In genomic region chr14:69047255-69047654, GRCh38 we compare ENCODE assay signal across 17 cellular contexts.
A peak's percentile ranks its signal among the peaks of the same experiment; 100 is the strongest.
DNase-seq lines count a peak whose midpoint lies in the region; ATAC-seq and TF ChIP-seq lines count a peak whose summit lies in the region.
"Had no signal": no experiment of that assay in that cellular context is flagged by ENCODE, and none has a peak within 500 bp of the region (broad histone marks: within the 10 kb centered on the region; RNA-seq: fewer than 3 reads in every experiment).

No MANE protein-coding gene starts in this region.

- in situ Hi-C loops in gastrocnemius medialis (cut with MboI; ENCODE audit: low sequenced_read_pairs in 4 of 4) = no loop called here

- H3K27me3 ChIP-seq in cardiac muscle cell (no peaks in the 10 kb centered on the region), gastrocnemius medialis (no peaks in the 10 kb centered on the region), vagina (no peaks in the 10 kb centered on the region)
- H3K27me3 ChIP-seq: BLaER1 had no signal

- peak overlapping the region; percentile 32 for H3K27ac ChIP-seq in cardiac muscle cell
- H3K27ac ChIP-seq in gastrocnemius medialis = peak overlapping the region; percentile 21 to 78 (median 62)
- peak overlapping the region; percentile 90 for H3K27ac ChIP-seq in vagina
- H3K27ac ChIP-seq: BLaER1 had no signal

- H3K4me3 ChIP-seq in cardiac muscle cell = no peak overlapping the region
- H3K4me3 ChIP-seq in gastrocnemius medialis = no peak overlapping the region
- H3K4me3 ChIP-seq in vagina = no peak overlapping the region
- H3K4me3 ChIP-seq: BLaER1, GM23338 had no signal

- H3K9me3 ChIP-seq in cardiac muscle cell (ENCODE audit: low read depth) = no peaks in the 10 kb centered on the region
- no peaks in the 10 kb centered on the region for H3K9me3 ChIP-seq in gastrocnemius medialis
- no peaks in the 10 kb centered on the region for H3K9me3 ChIP-seq in vagina
- H3K9me3 ChIP-seq: BLaER1 had no signal

- TF ChIP-seq CTCF in cardiac muscle cell (IDR thresholded peaks at IDR 0.05; ENCODE audit: low read depth, low read length) (no peak), gastrocnemius medialis (IDR thresholded peaks at IDR 0.05 in 4 of 5, conservative IDR thresholded peaks at IDR 0.05 in 1 of 5) (no peak), vagina (IDR thresholded peaks at IDR 0.05) (no peak)

- intact Hi-C loops in Right ventricle myocardium inferior (cut with DNase I) (loop anchor here (5.0 kb wide), 1 partner anchor 70 kb away; the partner anchor contains the start of gene ACTN1), gastrocnemius medialis (cut with DNase I; ENCODE audit: low total_unique reads) (no loop called here), vagina (cut with DNase I) (loop anchor here (5.0 kb wide), 1 partner anchor 70 kb away; the partner anchor contains the start of gene ACTN1)

- H3K36me3 ChIP-seq in cardiac muscle cell = no peaks in the 10 kb centered on the region
- no peaks in the 10 kb centered on the region for H3K36me3 ChIP-seq in gastrocnemius medialis
- H3K36me3 ChIP-seq in vagina = no peaks in the 10 kb centered on the region

- TF ChIP-seq POLR2A in gastrocnemius medialis (IDR thresholded peaks at IDR 0.05) (no peak), vagina (IDR thresholded peaks at IDR 0.05) (no peak)

- peaks cover 30% of the 10 kb centered on the region for H3K4me1 ChIP-seq in cardiac muscle cell (ENCODE audit: low read depth)
- peaks cover 59 to 74% of the 10 kb centered on the region in 2 donors for H3K4me1 ChIP-seq in gastrocnemius medialis
- peaks cover 92% of the 10 kb centered on the region for H3K4me1 ChIP-seq in vagina
- H3K4me1 ChIP-seq: BLaER1 had no signal

- DNase-seq in cardiac muscle cell (ENCODE audit: low read depth in 1 of 2, low spot score in 1 of 2) (no peak), Right ventricle myocardium inferior (ENCODE audit: missing footprints) (no peak), iPS-NIHi7 (ENCODE audit: extremely low spot score) (peak; percentile 2), gastrocnemius medialis (no peak), vagina (ENCODE audit: extremely low spot score in 2 of 2) (no peak), NCI-H774 (lab: John Stamatoyannopoulos, UW) (no peak), COR-L47 (lab: John Stamatoyannopoulos, UW) (no peak)
- DNase-seq: activated CD4-positive, alpha-beta T cell treated with anti-CD3 and anti-CD28 coated beads for 48 hours; activated CD8-positive, alpha-beta memory T cell treated with anti-CD3 and anti-CD28 coated beads, Interleukin-2, amount 50 U/mL, for 4 hours; activated effector memory CD4-positive, alpha-beta T cell treated with Interleukin-2 at 50 U/mL for 16 hours; natural killer cell; NCI-H1417 treated with DMSO at 0.1 percent for 48 hours; NCI-H524; trophoblast cell had no signal

- ATAC-seq in Right ventricle myocardium inferior = no peak
- ATAC-seq in gastrocnemius medialis = no peak
- no peak for ATAC-seq in GM19023 (IDR thresholded peaks at IDR 0.05; ENCODE audit: unreplicated experiment)
- ATAC-seq: GM23338, natural killer cell had no signal

Comparison
In these comparisons a context has a peak if more than half of its experiments do, and no peak if none do; other contexts are left out.
1. H3K27ac ChIP-seq: peak in every context shown above with its lines; median percentile 90 in vagina; 62 in gastrocnemius medialis; 32 in cardiac muscle cell.